In the genomic region with DNA sequence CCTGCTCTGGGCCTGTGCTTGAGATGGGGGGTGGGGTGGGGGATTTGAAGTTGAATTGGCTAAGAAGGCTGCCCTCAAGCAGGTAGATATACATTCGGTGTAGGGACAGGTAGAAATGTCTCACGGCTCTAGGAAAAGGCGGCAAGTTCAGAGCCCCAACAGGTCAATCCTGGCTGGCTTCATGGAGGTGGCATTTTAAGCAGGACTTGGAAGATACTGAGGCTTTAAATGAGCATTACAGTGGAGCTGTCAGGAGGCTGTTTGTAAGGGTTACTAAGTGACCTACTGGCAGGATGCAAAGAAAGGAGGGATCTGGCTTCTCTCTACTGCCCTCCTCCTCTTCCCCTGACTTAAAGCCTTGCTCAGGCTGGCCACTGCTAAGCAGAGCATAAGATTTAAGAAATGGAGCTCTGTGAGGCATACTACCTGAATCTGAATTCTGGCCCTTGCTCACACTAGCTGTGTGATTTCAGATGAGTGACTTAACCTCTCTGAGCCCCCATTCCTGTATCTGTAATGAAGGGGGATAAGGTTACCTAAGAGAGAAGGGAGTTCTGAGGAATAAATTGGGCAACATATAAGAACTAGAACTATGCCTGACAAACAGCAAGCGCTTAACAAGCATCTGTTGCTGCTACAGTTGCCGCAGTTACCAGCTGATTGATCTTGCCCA, we compare ENCODE assay signal across 2 cellular contexts.
TF ChIP-seq lines count a peak whose summit lies in the region.

No MANE protein-coding gene starts in this region.

TF ChIP-seq in GM23338, 12 proteins besides CTCF, POLR2A, EP300 and RAD21 (continued from another document):
- TF ChIP-seq, protein P1, sequence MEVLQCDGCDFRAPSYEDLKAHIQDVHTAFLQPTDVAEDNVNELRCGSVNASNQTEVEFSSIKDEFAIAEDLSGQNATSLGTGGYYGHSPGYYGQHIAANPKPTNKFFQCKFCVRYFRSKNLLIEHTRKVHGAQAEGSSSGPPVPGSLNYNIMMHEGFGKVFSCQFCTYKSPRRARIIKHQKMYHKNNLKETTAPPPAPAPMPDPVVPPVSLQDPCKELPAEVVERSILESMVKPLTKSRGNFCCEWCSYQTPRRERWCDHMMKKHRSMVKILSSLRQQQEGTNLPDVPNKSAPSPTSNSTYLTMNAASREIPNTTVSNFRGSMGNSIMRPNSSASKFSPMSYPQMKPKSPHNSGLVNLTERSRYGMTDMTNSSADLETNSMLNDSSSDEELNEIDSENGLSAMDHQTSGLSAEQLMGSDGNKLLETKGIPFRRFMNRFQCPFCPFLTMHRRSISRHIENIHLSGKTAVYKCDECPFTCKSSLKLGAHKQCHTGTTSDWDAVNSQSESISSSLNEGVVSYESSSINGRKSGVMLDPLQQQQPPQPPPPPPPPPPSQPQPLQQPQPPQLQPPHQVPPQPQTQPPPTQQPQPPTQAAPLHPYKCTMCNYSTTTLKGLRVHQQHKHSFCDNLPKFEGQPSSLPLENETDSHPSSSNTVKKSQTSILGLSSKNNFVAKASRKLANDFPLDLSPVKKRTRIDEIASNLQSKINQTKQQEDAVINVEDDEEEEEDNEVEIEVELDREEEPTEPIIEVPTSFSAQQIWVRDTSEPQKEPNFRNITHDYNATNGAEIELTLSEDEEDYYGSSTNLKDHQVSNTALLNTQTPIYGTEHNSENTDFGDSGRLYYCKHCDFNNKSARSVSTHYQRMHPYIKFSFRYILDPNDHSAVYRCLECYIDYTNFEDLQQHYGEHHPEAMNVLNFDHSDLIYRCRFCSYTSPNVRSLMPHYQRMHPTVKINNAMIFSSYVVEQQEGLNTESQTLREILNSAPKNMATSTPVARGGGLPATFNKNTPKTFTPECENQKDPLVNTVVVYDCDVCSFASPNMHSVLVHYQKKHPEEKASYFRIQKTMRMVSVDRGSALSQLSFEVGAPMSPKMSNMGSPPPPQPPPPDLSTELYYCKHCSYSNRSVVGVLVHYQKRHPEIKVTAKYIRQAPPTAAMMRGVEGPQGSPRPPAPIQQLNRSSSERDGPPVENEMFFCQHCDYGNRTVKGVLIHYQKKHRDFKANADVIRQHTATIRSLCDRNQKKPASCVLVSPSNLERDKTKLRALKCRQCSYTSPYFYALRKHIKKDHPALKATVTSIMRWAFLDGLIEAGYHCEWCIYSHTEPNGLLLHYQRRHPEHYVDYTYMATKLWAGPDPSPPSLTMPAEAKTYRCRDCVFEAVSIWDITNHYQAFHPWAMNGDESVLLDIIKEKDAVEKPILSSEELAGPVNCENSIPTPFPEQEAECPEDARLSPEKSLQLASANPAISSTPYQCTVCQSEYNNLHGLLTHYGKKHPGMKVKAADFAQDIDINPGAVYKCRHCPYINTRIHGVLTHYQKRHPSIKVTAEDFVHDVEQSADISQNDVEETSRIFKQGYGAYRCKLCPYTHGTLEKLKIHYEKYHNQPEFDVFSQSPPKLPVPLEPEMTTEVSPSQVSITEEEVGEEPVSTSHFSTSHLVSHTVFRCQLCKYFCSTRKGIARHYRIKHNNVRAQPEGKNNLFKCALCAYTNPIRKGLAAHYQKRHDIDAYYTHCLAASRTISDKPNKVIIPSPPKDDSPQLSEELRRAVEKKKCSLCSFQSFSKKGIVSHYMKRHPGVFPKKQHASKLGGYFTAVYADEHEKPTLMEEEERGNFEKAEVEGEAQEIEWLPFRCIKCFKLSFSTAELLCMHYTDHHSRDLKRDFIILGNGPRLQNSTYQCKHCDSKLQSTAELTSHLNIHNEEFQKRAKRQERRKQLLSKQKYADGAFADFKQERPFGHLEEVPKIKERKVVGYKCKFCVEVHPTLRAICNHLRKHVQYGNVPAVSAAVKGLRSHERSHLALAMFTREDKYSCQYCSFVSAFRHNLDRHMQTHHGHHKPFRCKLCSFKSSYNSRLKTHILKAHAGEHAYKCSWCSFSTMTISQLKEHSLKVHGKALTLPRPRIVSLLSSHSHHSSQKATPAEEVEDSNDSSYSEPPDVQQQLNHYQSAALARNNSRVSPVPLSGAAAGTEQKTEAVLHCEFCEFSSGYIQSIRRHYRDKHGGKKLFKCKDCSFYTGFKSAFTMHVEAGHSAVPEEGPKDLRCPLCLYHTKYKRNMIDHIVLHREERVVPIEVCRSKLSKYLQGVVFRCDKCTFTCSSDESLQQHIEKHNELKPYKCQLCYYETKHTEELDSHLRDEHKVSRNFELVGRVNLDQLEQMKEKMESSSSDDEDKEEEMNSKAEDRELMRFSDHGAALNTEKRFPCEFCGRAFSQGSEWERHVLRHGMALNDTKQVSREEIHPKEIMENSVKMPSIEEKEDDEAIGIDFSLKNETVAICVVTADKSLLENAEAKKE (CRISPR knock-in tag; IDR thresholded peaks at IDR 0.05) = no peak
- TF ChIP-seq ZNF331 (CRISPR knock-in tag; IDR thresholded peaks at IDR 0.05; ENCODE audit: low read depth) = no peak
- TF ChIP-seq, protein P2, sequence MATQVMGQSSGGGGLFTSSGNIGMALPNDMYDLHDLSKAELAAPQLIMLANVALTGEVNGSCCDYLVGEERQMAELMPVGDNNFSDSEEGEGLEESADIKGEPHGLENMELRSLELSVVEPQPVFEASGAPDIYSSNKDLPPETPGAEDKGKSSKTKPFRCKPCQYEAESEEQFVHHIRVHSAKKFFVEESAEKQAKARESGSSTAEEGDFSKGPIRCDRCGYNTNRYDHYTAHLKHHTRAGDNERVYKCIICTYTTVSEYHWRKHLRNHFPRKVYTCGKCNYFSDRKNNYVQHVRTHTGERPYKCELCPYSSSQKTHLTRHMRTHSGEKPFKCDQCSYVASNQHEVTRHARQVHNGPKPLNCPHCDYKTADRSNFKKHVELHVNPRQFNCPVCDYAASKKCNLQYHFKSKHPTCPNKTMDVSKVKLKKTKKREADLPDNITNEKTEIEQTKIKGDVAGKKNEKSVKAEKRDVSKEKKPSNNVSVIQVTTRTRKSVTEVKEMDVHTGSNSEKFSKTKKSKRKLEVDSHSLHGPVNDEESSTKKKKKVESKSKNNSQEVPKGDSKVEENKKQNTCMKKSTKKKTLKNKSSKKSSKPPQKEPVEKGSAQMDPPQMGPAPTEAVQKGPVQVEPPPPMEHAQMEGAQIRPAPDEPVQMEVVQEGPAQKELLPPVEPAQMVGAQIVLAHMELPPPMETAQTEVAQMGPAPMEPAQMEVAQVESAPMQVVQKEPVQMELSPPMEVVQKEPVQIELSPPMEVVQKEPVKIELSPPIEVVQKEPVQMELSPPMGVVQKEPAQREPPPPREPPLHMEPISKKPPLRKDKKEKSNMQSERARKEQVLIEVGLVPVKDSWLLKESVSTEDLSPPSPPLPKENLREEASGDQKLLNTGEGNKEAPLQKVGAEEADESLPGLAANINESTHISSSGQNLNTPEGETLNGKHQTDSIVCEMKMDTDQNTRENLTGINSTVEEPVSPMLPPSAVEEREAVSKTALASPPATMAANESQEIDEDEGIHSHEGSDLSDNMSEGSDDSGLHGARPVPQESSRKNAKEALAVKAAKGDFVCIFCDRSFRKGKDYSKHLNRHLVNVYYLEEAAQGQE (IDR thresholded peaks at IDR 0.05; ENCODE audit: unreplicated experiment) = no peak
- no peak for TF ChIP-seq EZH2 (IDR thresholded peaks at IDR 0.05; ENCODE audit: low read depth, unreplicated experiment)
- no peak for TF ChIP-seq POLR2AphosphoS5 (IDR thresholded peaks at IDR 0.05; ENCODE audit: low read depth)
- no peak for TF ChIP-seq CREB1 (CRISPR knock-in tag; IDR thresholded peaks at IDR 0.05; ENCODE audit: low read depth)
- no peak for TF ChIP-seq ZNF114 (CRISPR knock-in tag; IDR thresholded peaks at IDR 0.05)

TF ChIP-seq in K562, 482 proteins besides CTCF, POLR2A, EP300 and RAD21 (continued from another document):
- TF ChIP-seq, protein P3, sequence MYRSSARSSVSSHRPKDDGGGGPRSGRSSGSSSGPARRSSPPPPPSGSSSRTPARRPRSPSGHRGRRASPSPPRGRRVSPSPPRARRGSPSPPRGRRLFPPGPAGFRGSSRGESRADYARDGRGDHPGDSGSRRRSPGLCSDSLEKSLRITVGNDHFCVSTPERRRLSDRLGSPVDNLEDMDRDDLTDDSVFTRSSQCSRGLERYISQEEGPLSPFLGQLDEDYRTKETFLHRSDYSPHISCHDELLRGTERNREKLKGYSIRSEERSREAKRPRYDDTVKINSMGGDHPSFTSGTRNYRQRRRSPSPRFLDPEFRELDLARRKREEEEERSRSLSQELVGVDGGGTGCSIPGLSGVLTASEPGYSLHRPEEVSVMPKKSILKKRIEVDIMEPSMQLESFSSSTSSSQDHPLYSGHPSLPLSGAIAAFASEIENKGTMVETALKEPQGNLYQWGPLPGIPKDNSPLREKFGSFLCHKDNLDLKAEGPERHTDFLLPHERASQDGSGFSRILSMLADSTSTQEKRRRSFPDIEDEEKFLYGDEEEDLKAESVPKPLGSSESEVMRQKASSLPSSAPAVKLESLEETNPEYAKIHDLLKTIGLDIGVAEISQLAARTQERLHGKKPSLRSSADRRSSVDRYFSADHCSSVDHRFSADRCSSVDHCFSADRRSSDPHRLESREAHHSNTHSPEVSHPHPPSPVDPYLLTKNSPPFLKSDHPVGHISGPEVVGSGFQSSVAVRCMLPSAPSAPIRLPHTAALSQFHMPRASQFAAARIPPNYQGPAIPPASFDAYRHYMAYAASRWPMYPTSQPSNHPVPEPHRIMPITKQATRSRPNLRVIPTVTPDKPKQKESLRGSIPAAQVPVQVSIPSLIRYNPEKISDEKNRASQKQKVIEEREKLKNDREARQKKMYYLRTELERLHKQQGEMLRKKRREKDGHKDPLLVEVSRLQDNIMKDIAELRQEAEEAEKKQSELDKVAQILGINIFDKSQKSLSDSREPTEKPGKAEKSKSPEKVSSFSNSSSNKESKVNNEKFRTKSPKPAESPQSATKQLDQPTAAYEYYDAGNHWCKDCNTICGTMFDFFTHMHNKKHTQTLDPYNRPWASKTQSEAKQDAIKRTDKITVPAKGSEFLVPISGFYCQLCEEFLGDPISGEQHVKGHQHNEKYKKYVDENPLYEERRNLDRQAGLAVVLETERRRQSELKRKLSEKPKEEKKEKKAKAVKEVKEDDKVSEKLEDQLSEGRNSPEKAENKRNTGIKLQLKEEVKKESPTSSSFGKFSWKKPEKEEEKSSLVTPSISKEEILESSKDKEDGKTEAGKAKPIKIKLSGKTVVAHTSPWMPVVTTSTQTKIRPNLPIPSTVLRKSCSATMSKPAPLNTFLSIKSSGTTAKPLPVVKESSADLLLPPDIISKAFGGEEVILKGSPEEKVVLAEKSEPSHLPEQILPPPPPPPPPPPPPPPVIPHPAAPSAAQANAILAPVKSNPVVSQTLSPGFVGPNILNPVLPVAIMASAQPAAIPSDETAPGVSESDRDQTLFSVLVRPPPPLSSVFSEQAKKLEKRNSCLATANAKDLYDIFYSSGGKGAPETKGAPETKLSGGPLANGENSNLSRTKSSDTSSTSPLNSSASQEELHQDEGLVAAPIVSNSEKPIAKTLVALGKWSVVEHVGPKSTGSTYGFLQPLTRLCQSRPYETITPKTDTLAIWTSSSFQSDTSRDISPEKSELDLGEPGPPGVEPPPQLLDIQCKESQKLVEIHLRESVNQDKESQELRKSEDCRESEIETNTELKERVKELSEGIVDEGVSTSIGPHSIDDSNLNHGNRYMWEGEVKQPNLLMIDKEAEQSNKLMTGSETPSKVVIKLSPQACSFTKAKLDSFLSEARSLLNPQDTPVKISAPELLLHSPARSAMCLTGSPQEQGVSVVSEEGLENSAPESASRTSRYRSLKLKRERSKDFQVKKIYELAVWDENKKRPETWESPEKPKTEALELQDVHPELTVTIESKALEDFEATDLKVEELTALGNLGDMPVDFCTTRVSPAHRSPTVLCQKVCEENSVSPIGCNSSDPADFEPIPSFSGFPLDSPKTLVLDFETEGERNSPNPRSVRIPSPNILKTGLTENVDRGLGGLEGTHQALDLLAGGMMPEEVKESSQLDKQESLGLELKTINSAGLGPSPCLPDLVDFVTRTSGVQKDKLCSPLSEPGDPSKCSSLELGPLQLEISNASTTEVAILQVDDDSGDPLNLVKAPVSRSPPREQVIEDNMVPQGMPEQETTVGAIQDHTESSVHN (IDR thresholded peaks at IDR 0.05; ENCODE audit: borderline replicate concordance in 1 of 2, low read depth in 1 of 2) = no peak
TF ChIP-seq in K562: peak in this region for 2.
